In the genomic region with DNA sequence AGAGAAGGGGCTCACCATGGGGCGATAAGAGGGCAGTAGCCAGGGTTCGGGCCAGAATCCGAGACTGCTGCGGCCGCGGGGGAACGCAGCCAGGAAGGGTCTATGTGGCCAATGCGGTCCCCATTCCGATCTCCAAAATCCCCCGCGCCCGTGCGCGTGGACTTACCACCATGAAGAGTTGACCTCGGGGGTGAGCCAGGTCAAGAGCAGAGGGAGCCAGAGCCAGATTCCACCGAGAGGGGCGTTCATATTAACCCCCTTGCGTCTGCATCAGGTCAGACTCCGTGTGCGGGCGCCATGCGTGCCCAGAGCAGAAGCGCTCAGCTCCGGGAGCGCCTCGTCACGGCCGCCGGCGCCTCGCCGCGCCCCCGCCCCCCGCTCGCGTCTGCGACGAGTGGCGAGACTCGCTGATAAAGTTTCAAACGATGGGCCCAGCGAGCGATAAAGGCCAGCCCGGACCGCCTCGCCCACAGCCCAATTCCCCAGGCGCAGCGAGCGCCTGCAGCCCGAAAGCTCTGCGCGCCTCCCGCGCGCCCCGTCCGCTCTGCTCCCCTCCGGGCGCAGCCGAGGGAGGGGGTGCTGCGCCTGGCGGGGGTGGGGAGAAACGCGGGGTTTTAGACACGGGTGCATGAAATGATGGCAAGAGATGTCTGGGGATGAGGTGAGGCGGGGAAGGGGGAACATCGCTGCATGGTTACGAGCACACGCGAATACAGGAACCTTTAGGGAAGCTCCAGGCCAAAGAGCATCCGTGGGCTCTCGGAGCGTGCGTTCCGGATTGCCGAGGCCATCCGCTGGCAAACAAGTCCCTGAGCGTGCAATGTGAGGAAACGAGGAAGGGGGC, we compare ENCODE assay signal across 1 cellular context.
TF ChIP-seq lines count a peak whose summit lies in the region.

A gene (minus strand): TSS at position 318 of the 844 bp plus-strand sequence. CDS start 69 bp downstream, at position 249.

TF ChIP-seq in IMR-90, 13 proteins besides CTCF, POLR2A, EP300 and RAD21 (continued from another document):
- TF ChIP-seq SMC3 (IDR thresholded peaks at IDR 0.05; ENCODE audit: low read depth, low read length) = no peak
- no peak for TF ChIP-seq MXI1 (IDR thresholded peaks at IDR 0.05; ENCODE audit: borderline replicate concordance, low read depth, low read length)
- TF ChIP-seq, protein P1, sequence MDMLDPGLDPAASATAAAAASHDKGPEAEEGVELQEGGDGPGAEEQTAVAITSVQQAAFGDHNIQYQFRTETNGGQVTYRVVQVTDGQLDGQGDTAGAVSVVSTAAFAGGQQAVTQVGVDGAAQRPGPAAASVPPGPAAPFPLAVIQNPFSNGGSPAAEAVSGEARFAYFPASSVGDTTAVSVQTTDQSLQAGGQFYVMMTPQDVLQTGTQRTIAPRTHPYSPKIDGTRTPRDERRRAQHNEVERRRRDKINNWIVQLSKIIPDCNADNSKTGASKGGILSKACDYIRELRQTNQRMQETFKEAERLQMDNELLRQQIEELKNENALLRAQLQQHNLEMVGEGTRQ (IDR thresholded peaks at IDR 0.05; ENCODE audit: low read depth, low read length) = no peak
- TF ChIP-seq MAZ (IDR thresholded peaks at IDR 0.05; ENCODE audit: borderline replicate concordance, low read depth, low read length) = no peak
- no peak for TF ChIP-seq CHD1 (IDR thresholded peaks at IDR 0.05; ENCODE audit: low read depth, low read length)
- no peak for TF ChIP-seq FOS (IDR thresholded peaks at IDR 0.05; ENCODE audit: low read depth, low read length)
- TF ChIP-seq BHLHE40 (IDR thresholded peaks at IDR 0.05; ENCODE audit: low read depth, low read length) = no peak
- TF ChIP-seq RFX5 (IDR thresholded peaks at IDR 0.05; ENCODE audit: low read depth, low read length) = no peak
- no peak for TF ChIP-seq RCOR1 (IDR thresholded peaks at IDR 0.05; ENCODE audit: insufficient replicate concordance, low read length)
- TF ChIP-seq, protein P2, sequence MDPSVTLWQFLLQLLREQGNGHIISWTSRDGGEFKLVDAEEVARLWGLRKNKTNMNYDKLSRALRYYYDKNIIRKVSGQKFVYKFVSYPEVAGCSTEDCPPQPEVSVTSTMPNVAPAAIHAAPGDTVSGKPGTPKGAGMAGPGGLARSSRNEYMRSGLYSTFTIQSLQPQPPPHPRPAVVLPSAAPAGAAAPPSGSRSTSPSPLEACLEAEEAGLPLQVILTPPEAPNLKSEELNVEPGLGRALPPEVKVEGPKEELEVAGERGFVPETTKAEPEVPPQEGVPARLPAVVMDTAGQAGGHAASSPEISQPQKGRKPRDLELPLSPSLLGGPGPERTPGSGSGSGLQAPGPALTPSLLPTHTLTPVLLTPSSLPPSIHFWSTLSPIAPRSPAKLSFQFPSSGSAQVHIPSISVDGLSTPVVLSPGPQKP (IDR thresholded peaks at IDR 0.05; ENCODE audit: borderline replicate concordance, low read depth, low read length) = no peak
